ENCODE assay signal across 10 cellular contexts in genomic region chr16:19804538-19805323, GRCh38.
A peak's percentile ranks its signal among the peaks of the same experiment; 100 is the strongest.
DNase-seq lines count a peak whose midpoint lies in the region; ATAC-seq and TF ChIP-seq lines count a peak whose summit lies in the region.
"Had no signal": no experiment of that assay in that cellular context is flagged by ENCODE, and none has a peak within 500 bp of the region (broad histone marks: within the 10 kb centered on the region; RNA-seq: fewer than 3 reads in every experiment).

No MANE protein-coding gene starts in this region.

- CTCF ChIA-PET in CD4-positive, alpha-beta T cell (lab: Charles Lee): interaction anchor here (1.4 kb wide), 1 partner anchor 103 kb away, joined by 3 read pairs; no protein-coding TSS in a partner anchor

- POLR2A ChIA-PET in CD4-positive, alpha-beta T cell (lab: Charles Lee): no interaction called here

- peak; percentile 73 for ATAC-seq in CD4-positive, alpha-beta T cell (ENCODE audit: poor library complexity)

- H3K4me3 Mint-ChIP-seq in CD4-positive, alpha-beta T cell: peak overlapping the region; percentile 73
- H3K4me3 Mint-ChIP-seq in HFFc6: no peak overlapping the region
- H3K4me3 Mint-ChIP-seq: activated B cell treated with CpG ODN at 0.5 μM for 24 hours, neural crest cell had no signal

- peak in 9 of 10 experiments; percentile 8 to 48 (median 16) for DNase-seq in CD4-positive, alpha-beta T cell
- DNase-seq in NCI-H1417 (lab: John Stamatoyannopoulos, UW) (peak; percentile 74 to 98 (median 94)), UCSD-AML1 (lab: John Stamatoyannopoulos, UW; ENCODE audit: unreplicated experiment) (peak; percentile 75), epithelial cell of prostate (ENCODE audit: low read depth, low spot score) (no peak), posterior vena cava (ENCODE audit: low spot score) (peak; percentile 90), LoVo (ENCODE audit: low spot score) (no peak), HFFc6 (no peak), H4 (ENCODE audit: low spot score) (no peak)
- DNase-seq: activated B cell treated with CpG ODN at 0.5 μM for 24 hours had no signal

- TF ChIP-seq CTCF in CD4-positive, alpha-beta T cell (IDR thresholded peaks at IDR 0.05): no peak
- TF ChIP-seq CTCF in HFFc6 (IDR thresholded peaks at IDR 0.05): no peak

- no peaks in the 10 kb centered on the region for H3K27me3 Mint-ChIP-seq in CD4-positive, alpha-beta T cell
- no peaks in the 10 kb centered on the region for H3K27me3 Mint-ChIP-seq in HFFc6 (ENCODE audit: insufficient read depth)

- no peak overlapping the region for H3K27ac ChIP-seq in CD4-positive, alpha-beta T cell (ENCODE audit: low read depth, low read length)
- H3K27ac ChIP-seq in epithelial cell of prostate: peak overlapping the region; percentile 70

- H3K36me3 Mint-ChIP-seq in CD4-positive, alpha-beta T cell (ENCODE audit: low read depth): peaks cover 4% of the 10 kb centered on the region
- H3K36me3 Mint-ChIP-seq in HFFc6 (ENCODE audit: low read depth): peaks cover 11% of the 10 kb centered on the region

- H3K9me3 Mint-ChIP-seq in CD4-positive, alpha-beta T cell: no peaks in the 10 kb centered on the region
- H3K9me3 Mint-ChIP-seq in HFFc6: peaks cover 11% of the 10 kb centered on the region

- peaks cover 12% of the 10 kb centered on the region for H3K4me1 Mint-ChIP-seq in CD4-positive, alpha-beta T cell (ENCODE audit: low read depth)
- no peaks in the 10 kb centered on the region for H3K4me1 Mint-ChIP-seq in HFFc6 (ENCODE audit: low read depth)

- H3K27me3 ChIP-seq in CD4-positive, alpha-beta T cell (ENCODE audit: control insufficient read depth, insufficient read depth, low read length): no peaks in the 10 kb centered on the region

- peaks cover 4% of the 10 kb centered on the region for H3K9me3 ChIP-seq in CD4-positive, alpha-beta T cell (ENCODE audit: control insufficient read depth, low read length)

- intact Hi-C loops in CD4-positive, alpha-beta T cell (cut with DNase I, micrococcal nuclease): no loop called here
- intact Hi-C loops in posterior vena cava (cut with DNase I): no loop called here

- peak overlapping the region; percentile 73 for H3K27ac Mint-ChIP-seq in CD4-positive, alpha-beta T cell
- H3K27ac Mint-ChIP-seq in HFFc6: no peak overlapping the region
- H3K27ac Mint-ChIP-seq: activated B cell treated with CpG ODN at 0.5 μM for 24 hours had no signal

Comparison
In these comparisons a context has a peak if more than half of its experiments do, and no peak if none do; other contexts are left out.
1. DNase-seq: peak in CD4-positive, alpha-beta T cell (9 of 10), NCI-H1417 (3 of 3), UCSD-AML1 (single experiment) and posterior vena cava (single experiment); none in epithelial cell of prostate (single experiment), LoVo (single experiment), HFFc6 (single experiment) and H4 (single experiment).